ENCODE assay signal across 1 cellular context in genomic region chr12:127165567-127166392, GRCh38.
TF ChIP-seq lines count a peak whose summit lies in the region.

No MANE protein-coding gene starts in this region.

TF ChIP-seq in HepG2, 621 proteins besides CTCF, POLR2A, EP300 and RAD21 (continued from another document):
- TF ChIP-seq YEATS2 (CRISPR knock-in tag; IDR thresholded peaks at IDR 0.05; ENCODE audit: borderline replicate concordance): peak; percentile 58
- TF ChIP-seq CHD4 (IDR thresholded peaks at IDR 0.05; ENCODE audit: borderline replicate concordance, low read length): no peak
- TF ChIP-seq TFAP4 (IDR thresholded peaks at IDR 0.05; ENCODE audit: borderline replicate concordance, low read depth): no peak
- TF ChIP-seq NR2C2 (CRISPR knock-in tag; IDR thresholded peaks at IDR 0.05; ENCODE audit: borderline replicate concordance): 0 out of 2 replicates have a peak, but pooled peaks have one; percentile 34
- no peak for TF ChIP-seq NFE2 (CRISPR knock-in tag; IDR thresholded peaks at IDR 0.05)
- TF ChIP-seq ZNF569 (CRISPR knock-in tag; IDR thresholded peaks at IDR 0.05; ENCODE audit: borderline replicate concordance): no peak
- TF ChIP-seq SP2 (CRISPR knock-in tag; IDR thresholded peaks at IDR 0.05): no peak
